22 cellular contexts compared by ENCODE assay signal in genomic region chr1:2178875-2179274, GRCh38. TPM values are rescaled to one million over a fixed set of nuclear protein-coding genes. Genes with fewer than 3 reads are reported as not detected.
DNase-seq lines count a peak whose midpoint lies in the region; ATAC-seq, FAIRE-seq and TF ChIP-seq lines count a peak whose summit lies in the region.
"Had no signal": no experiment of that assay in that cellular context is flagged by ENCODE, and none has a peak within 500 bp of the region (broad histone marks: within the 10 kb centered on the region; RNA-seq: fewer than 3 reads in every experiment).

No MANE protein-coding gene starts in this region.

- POLR2A ChIA-PET in HepG2 (lab: Yijun Ruan, JAX): no interaction called here
- POLR2A ChIA-PET in PC-3 (lab: Charles Lee; ENCODE audit: unreplicated experiment): no interaction called here
- POLR2A ChIA-PET in MCF 10A (lab: Yijun Ruan, JAX): no interaction called here

- peaks cover 5% of the 10 kb centered on the region for H3K4me1 Mint-ChIP-seq in chondrocyte (ENCODE audit: low read depth)
- H3K4me1 Mint-ChIP-seq in MCF 10A (ENCODE audit: insufficient read depth, unreplicated experiment): no peaks in the 10 kb centered on the region

- no peaks in the 10 kb centered on the region for H3K9me2 ChIP-seq in PC-3 (replicated peaks; ENCODE audit: low read length)

- no peaks in the 10 kb centered on the region; the same call in 1 of the 2 replicates for H4K20me1 ChIP-seq in HepG2 (ENCODE audit: insufficient read depth, low read length)
- H4K20me1 ChIP-seq in PC-3 (ENCODE audit: low read length): no peaks in the 10 kb centered on the region

- TF ChIP-seq CTCF in HepG2 (CRISPR knock-in tag; IDR thresholded peaks at IDR 0.05) (no peak), right lobe of liver (IDR thresholded peaks at IDR 0.05) (no peak), PC-3 (conservative IDR thresholded peaks at IDR 0.05; ENCODE audit: low read depth, low read length) (no peak), chondrocyte (IDR thresholded peaks at IDR 0.05) (no peak), MCF 10A (IDR thresholded peaks at IDR 0.05; ENCODE audit: unreplicated experiment) (no peak), adrenal gland (IDR thresholded peaks at IDR 0.05) (no peak)

- 98% methylated on average over 9 of the region's 16 CpGs for WGBS in HepG2 (ENCODE audit: low lambda C conversion rate)
- 80% methylated on average over 1 of the region's 16 CpGs for WGBS in right lobe of liver (ENCODE audit: insufficient coverage, low coverage, low lambda C conversion rate, missing lambda C conversion rate)
- 91 to 96% (median 92%) methylated on average over 4 to 16 of the region's 16 CpGs; no CpG with 5 or more reads in 1 of the 4 donors for WGBS in adrenal gland, 4 donors

- no peaks in the 10 kb centered on the region for H3K79me2 ChIP-seq in HepG2 (ENCODE audit: insufficient read depth, low read length)
- H3K79me2 ChIP-seq in PC-3 (ENCODE audit: low read length): no peaks in the 10 kb centered on the region

- TF ChIP-seq POLR2A in HepG2 (IDR thresholded peaks at IDR 0.05; ENCODE audit: insufficient read depth in 1 of 2, low read depth in 2 of 2, low read length in 2 of 2) (no peak), right lobe of liver (IDR thresholded peaks at IDR 0.05) (no peak), adrenal gland (IDR thresholded peaks at IDR 0.05) (no peak)

- H3K4me2 ChIP-seq in HepG2 (ENCODE audit: low read depth, low read length) (no peak overlapping the region), PC-3 (ENCODE audit: low read length) (no peak overlapping the region)
- H3K4me2 ChIP-seq: A549; BLaER1 treated with 17β-estradiol and CSF1 and Interleukin-3, amounts not matched to agents 10 nM and 100 nM had no signal

- TF ChIP-seq EP300 in HepG2 (IDR thresholded peaks at IDR 0.05; ENCODE audit: low read depth in 2 of 2, low read length in 2 of 2) (no peak), HepG2 (CRISPR knock-in tag; IDR thresholded peaks at IDR 0.05; ENCODE audit: borderline replicate concordance) (no peak)

- H3K4me3 Mint-ChIP-seq in chondrocyte (ENCODE audit: unreplicated experiment): no peak overlapping the region
- no peak overlapping the region for H3K4me3 Mint-ChIP-seq in MCF 10A (ENCODE audit: unreplicated experiment)
- H3K4me3 Mint-ChIP-seq: CD14-positive monocyte; CD4-positive, alpha-beta T cell; CD8-positive, alpha-beta memory T cell had no signal

- CTCF ChIA-PET in HepG2 (lab: Yijun Ruan, JAX; ENCODE audit: low intra/inter-chr PET ratio, low total read pairs): no interaction called here
- CTCF ChIA-PET in PC-3 (lab: Charles Lee): no interaction called here
- CTCF ChIA-PET in MCF 10A (lab: Yijun Ruan, JAX): interaction anchor here (1.5 kb wide), 1 partner anchor 39 kb away, joined by 3 read pairs; no protein-coding TSS in a partner anchor

- H3K9me3 Mint-ChIP-seq in chondrocyte (ENCODE audit: low read depth) (no peaks in the 10 kb centered on the region), MCF 10A (ENCODE audit: unreplicated experiment) (no peaks in the 10 kb centered on the region)
- H3K9me3 Mint-ChIP-seq: CD4-positive, alpha-beta T cell; CD8-positive, alpha-beta memory T cell had no signal

- intact Hi-C loops in HepG2 (cut with micrococcal nuclease; ENCODE audit: unreplicated experiment) (no loop called here), right lobe of liver (cut with DNase I) (no loop called here), PC-3 (cut with micrococcal nuclease) (no loop called here), MCF 10A (cut with micrococcal nuclease) (no loop called here), adrenal gland (cut with DNase I) (no loop called here)

- H3F3A ChIP-seq in PC-3 (ENCODE audit: low read length, unreplicated experiment): no peaks in the 10 kb centered on the region

- ATAC-seq in HepG2 (no peak), right lobe of liver (no peak), PC-3 (no peak)
- ATAC-seq: A549 had no signal

- H3K27ac Mint-ChIP-seq in chondrocyte (ENCODE audit: unreplicated experiment) (no peak overlapping the region), MCF 10A (ENCODE audit: low read depth, unreplicated experiment) (no peak overlapping the region)
- H3K27ac Mint-ChIP-seq: CD4-positive, alpha-beta T cell had no signal

- no peak for TF ChIP-seq RAD21 in HepG2 (CRISPR knock-in tag; IDR thresholded peaks at IDR 0.05)

- H3K9ac ChIP-seq in HepG2 (ENCODE audit: insufficient read depth, low read depth, low read length): no peak overlapping the region
- no peak overlapping the region for H3K9ac ChIP-seq in PC-3 (ENCODE audit: low read length)

- H3K27me3 Mint-ChIP-seq in chondrocyte (ENCODE audit: low read depth): no peaks in the 10 kb centered on the region
- H3K27me3 Mint-ChIP-seq in MCF 10A (ENCODE audit: insufficient read depth, unreplicated experiment): no peaks in the 10 kb centered on the region
- H3K27me3 Mint-ChIP-seq: CD4-positive, alpha-beta T cell; CD8-positive, alpha-beta memory T cell had no signal

- in situ Hi-C loops in HepG2 (cut with HindIII; ENCODE audit: extremely low pct_ligation_motif_present, low pct_unique_long_range_greater_than_20kb): loop anchor here (25.0 kb wide), 1 partner anchor 333 kb away; no protein-coding TSS in a partner anchor

- H3K36me3 ChIP-seq in HepG2 (replicated peaks in 1 of 2; ENCODE audit: control insufficient read depth in 1 of 2, insufficient read depth in 2 of 2, low read length in 2 of 2): peaks cover 24 to 46% of the 10 kb centered on the region in 2 experiments
- no peaks in the 10 kb centered on the region for H3K36me3 ChIP-seq in right lobe of liver
- H3K36me3 ChIP-seq in PC-3 (ENCODE audit: low read depth, low read length): no peaks in the 10 kb centered on the region
- H3K36me3 ChIP-seq in adrenal gland (replicated peaks in 1 of 2): no peaks in the 10 kb centered on the region
- H3K36me3 ChIP-seq: BE2C had no signal

- no peak for FAIRE-seq in HepG2 (lab: Jason Lieb, UNC)
- FAIRE-seq: A549, GM12891, GM18507, H1 had no signal

- no peak for DNase-seq in HepG2 (ENCODE audit: low spot score)
- no peak for DNase-seq in right lobe of liver
- no peak for DNase-seq in PC-3
- peak; percentile 90 for DNase-seq in chondrocyte (ENCODE audit: low spot score)
- no peak for DNase-seq in MCF 10A (ENCODE audit: unreplicated experiment)
- DNase-seq in adrenal gland: no peak
- DNase-seq: 8988T; ACHN; AML-193; CD4-positive, alpha-beta T cell; CD8-positive, alpha-beta memory T cell; DMS53; DMS79 treated with DMSO at 0.1 percent for 48 hours; GF-D8; HCEC 1CT had no signal

- no peaks in the 10 kb centered on the region for H3K9me3 ChIP-seq in HepG2 (ENCODE audit: low read length)
- H3K9me3 ChIP-seq in right lobe of liver: no peaks in the 10 kb centered on the region
- no peaks in the 10 kb centered on the region for H3K9me3 ChIP-seq in PC-3 (ENCODE audit: low read length)
- no peaks in the 10 kb centered on the region for H3K9me3 ChIP-seq in adrenal gland (replicated peaks in 1 of 3)
- H3K9me3 ChIP-seq: A549; BE2C; BLaER1 treated with 17β-estradiol and CSF1 and Interleukin-3, amounts not matched to agents 10 nM and 100 nM had no signal

- H3K4me3 ChIP-seq in HepG2 (replicated peaks in 1 of 3; ENCODE audit: insufficient read depth in 1 of 3, low read depth in 2 of 3, low read length in 3 of 3): no peak overlapping the region
- H3K4me3 ChIP-seq in right lobe of liver: no peak overlapping the region
- no peak overlapping the region for H3K4me3 ChIP-seq in PC-3 (ENCODE audit: low read length)
- H3K4me3 ChIP-seq in adrenal gland: no peak overlapping the region
- H3K4me3 ChIP-seq: A549; BLaER1 treated with 17β-estradiol and CSF1 and Interleukin-3, amounts not matched to agents 10 nM and 100 nM had no signal

- H3K4me1 ChIP-seq in HepG2 (ENCODE audit: insufficient read depth, low read length) (no peaks in the 10 kb centered on the region), right lobe of liver (no peaks in the 10 kb centered on the region), PC-3 (ENCODE audit: insufficient read depth, low read length) (peaks cover 12% of the 10 kb centered on the region), adrenal gland (replicated peaks in 1 of 2) (no peaks in the 10 kb centered on the region)
- H3K4me1 ChIP-seq: A549, BE2C had no signal

- no peaks in the 10 kb centered on the region for H3K27me3 ChIP-seq in HepG2 (ENCODE audit: control insufficient read depth in 1 of 2, insufficient read depth in 2 of 2, low read length in 2 of 2)
- H3K27me3 ChIP-seq in right lobe of liver: no peaks in the 10 kb centered on the region
- H3K27me3 ChIP-seq in PC-3 (ENCODE audit: low read length): no peaks in the 10 kb centered on the region
- no peaks in the 10 kb centered on the region for H3K27me3 ChIP-seq in adrenal gland
- H3K27me3 ChIP-seq: BE2C; BLaER1 treated with 17β-estradiol and CSF1 and Interleukin-3, amounts not matched to agents 10 nM and 100 nM had no signal

- no TSS peak for BruUV-seq in HepG2 (replicated peaks; lab: Mats Ljungman, UMichigan)
- no TSS peak for BruUV-seq in PC-3 (replicated peaks; lab: Mats Ljungman, UMichigan)
- no TSS peak for BruUV-seq in MCF 10A (replicated peaks; lab: Mats Ljungman, UMichigan)

- H3K36me3 Mint-ChIP-seq in chondrocyte (ENCODE audit: low read depth): peaks cover 2% of the 10 kb centered on the region
- H3K36me3 Mint-ChIP-seq in MCF 10A (ENCODE audit: insufficient read depth, unreplicated experiment): no peaks in the 10 kb centered on the region

- H3K27ac ChIP-seq in HepG2 (ENCODE audit: extremely low read length, insufficient read depth, low read length): no peak overlapping the region
- H3K27ac ChIP-seq in right lobe of liver: no peak overlapping the region
- peak overlapping the region; percentile 80; the same call in 1 of the 2 replicates for H3K27ac ChIP-seq in PC-3 (ENCODE audit: low read length)
- no peak overlapping the region for H3K27ac ChIP-seq in adrenal gland
- H3K27ac ChIP-seq: A549; BLaER1 treated with 17β-estradiol and CSF1 and Interleukin-3, amounts not matched to agents 10 nM and 100 nM had no signal

- no peak overlapping the region for H2AFZ ChIP-seq in HepG2 (ENCODE audit: low read length)
- no peak overlapping the region for H2AFZ ChIP-seq in PC-3 (ENCODE audit: low read length)

RNA-seq across cellular contexts. Expression of gene FAAP20, which starts 15.7 kb away (rescaled TPM):
- total RNA-seq in HepG2 (2016; rRNA removed; fragmentation: Illumina TruSeq; extraction: Trizol) (10.4 and 10.8 TPM in 2 replicates), right lobe of liver (10 to 100 TPM; 18.9 to 26.0 (median 24.4) TPM), PC-3 (2014; rRNA removed) (114 and 148 TPM in 2 replicates), chondrocyte (48.4 to 76.1 TPM (median 69.2 TPM) in 3 replicates), MCF 10A (2022) (75.9 and 88.8 TPM in 2 replicates), adrenal gland (100 to 1,000 TPM in 1 of 8 donors, 10 to 100 TPM in 7; 26.4 to 106 (median 62.0) TPM)
- total RNA-seq in HepG2 (2016; cell fraction: cytosol; rRNA removed; fragmentation: Illumina TruSeq; extraction: Trizol; ENCODE audit: low read depth): 25.8 and 31.3 TPM in 2 replicates
- total RNA-seq in HepG2 (2016; cell fraction: insoluble cytoplasmic fraction; rRNA removed; fragmentation: Illumina TruSeq; extraction: Trizol): 9.1 and 10.5 TPM in 2 replicates
- total RNA-seq in HepG2 (2016; cell fraction: membrane; rRNA removed; fragmentation: Illumina TruSeq; extraction: Trizol): 30.5 and 36.7 TPM in 2 replicates
- 7.4 and 9.0 TPM in 2 replicates for total RNA-seq in HepG2 (2016; cell fraction: nucleus; rRNA removed; fragmentation: Illumina TruSeq; extraction: Trizol)
- polyA plus RNA-seq in HepG2 (2011; rRNA removed) (9.6 and 14.4 TPM in 2 replicates), adrenal gland (100 to 1,000 TPM in 2 of 3 donors, 1 to 10 TPM in 1; 2.7 to 185 (median 160) TPM)
- polyA plus RNA-seq in HepG2 (2011; cell fraction: cytosol; rRNA removed): 8.7 and 21.7 TPM in 2 replicates
- polyA plus RNA-seq in HepG2 (2011; cell fraction: nucleus; rRNA removed): 37.4 and 44.6 TPM in 2 replicates
- polyA plus RNA-seq in HepG2 (2012): 24.2 and 24.5 TPM in 2 replicates
- 237 and 239 TPM in 2 replicates for polyA plus RNA-seq in HepG2 (2016; cell fraction: cytosol; fragmentation: Illumina TruSeq; extraction: Trizol; ENCODE audit: low read depth)
- polyA plus RNA-seq in HepG2 (2016; cell fraction: insoluble cytoplasmic fraction; fragmentation: Illumina TruSeq; extraction: Trizol; ENCODE audit: low read depth): 38.7 and 46.2 TPM in 2 replicates
- 156 and 163 TPM in 2 replicates for polyA plus RNA-seq in HepG2 (2016; cell fraction: membrane; fragmentation: Illumina TruSeq; extraction: Trizol; ENCODE audit: low read depth)
- polyA plus RNA-seq in HepG2 (2016; cell fraction: nucleus; fragmentation: Illumina TruSeq; extraction: Trizol; ENCODE audit: insufficient read depth, low read depth): 44.5 and 50.9 TPM in 2 replicates
- 3.5 and 6.2 TPM in 2 replicates for polyA minus RNA-seq in HepG2 (2011; rRNA and poly(A)+ RNA removed; ENCODE audit: low replicate concordance)
- polyA minus RNA-seq in HepG2 (2011; cell fraction: cytosol; rRNA and poly(A)+ RNA removed): 5.6 and 7.3 TPM in 2 replicates
- polyA minus RNA-seq in HepG2 (2011; cell fraction: nucleus; rRNA and poly(A)+ RNA removed): 6.3 and 6.6 TPM in 2 replicates

RNA-seq across cellular contexts. Expression of gene SKI, which starts 49.2 kb away (rescaled TPM):
- total RNA-seq in HepG2 (2016; rRNA removed; fragmentation: Illumina TruSeq; extraction: Trizol): 6.9 and 9.6 TPM in 2 replicates
- 3.4 and 6.3 TPM in 2 replicates for total RNA-seq in HepG2 (2016; cell fraction: cytosol; rRNA removed; fragmentation: Illumina TruSeq; extraction: Trizol; ENCODE audit: low read depth)
- total RNA-seq in HepG2 (2016; cell fraction: insoluble cytoplasmic fraction; rRNA removed; fragmentation: Illumina TruSeq; extraction: Trizol): 7.7 and 7.9 TPM in 2 replicates
- total RNA-seq in HepG2 (2016; cell fraction: membrane; rRNA removed; fragmentation: Illumina TruSeq; extraction: Trizol): 4.6 and 5.7 TPM in 2 replicates
- 10.6 and 12.2 TPM in 2 replicates for total RNA-seq in HepG2 (2016; cell fraction: nucleus; rRNA removed; fragmentation: Illumina TruSeq; extraction: Trizol)
- 4.7 and 5.9 TPM in 2 replicates for polyA plus RNA-seq in HepG2 (2011; rRNA removed)
- polyA plus RNA-seq in HepG2 (2011; cell fraction: cytosol; rRNA removed): 3.8 and 4.2 TPM in 2 replicates
- polyA plus RNA-seq in HepG2 (2011; cell fraction: nucleus; rRNA removed): 20.3 and 21.2 TPM in 2 replicates
- polyA plus RNA-seq in HepG2 (2012): 10.1 and 12.3 TPM in 2 replicates
- polyA plus RNA-seq in HepG2 (2016; cell fraction: cytosol; fragmentation: Illumina TruSeq; extraction: Trizol; ENCODE audit: low read depth): 0.60 and 0.83 TPM in 2 replicates
- 16.7 and 23.3 TPM in 2 replicates for polyA plus RNA-seq in HepG2 (2016; cell fraction: insoluble cytoplasmic fraction; fragmentation: Illumina TruSeq; extraction: Trizol; ENCODE audit: low read depth)
- polyA plus RNA-seq in HepG2 (2016; cell fraction: membrane; fragmentation: Illumina TruSeq; extraction: Trizol; ENCODE audit: low read depth): 3.7 and 4.4 TPM in 2 replicates
- polyA plus RNA-seq in HepG2 (2016; cell fraction: nucleus; fragmentation: Illumina TruSeq; extraction: Trizol; ENCODE audit: insufficient read depth, low read depth): 33.8 and 34.3 TPM in 2 replicates
- polyA minus RNA-seq in HepG2 (2011; rRNA and poly(A)+ RNA removed; ENCODE audit: low replicate concordance): 4.4 and 14.7 TPM in 2 replicates
- polyA minus RNA-seq in HepG2 (2011; cell fraction: cytosol; rRNA and poly(A)+ RNA removed): 16.7 and 22.2 TPM in 2 replicates
- 10.9 and 12.1 TPM in 2 replicates for polyA minus RNA-seq in HepG2 (2011; cell fraction: nucleus; rRNA and poly(A)+ RNA removed)
- 10 to 100 TPM; 23.7 to 84.8 (median 31.4) TPM for total RNA-seq in right lobe of liver
- total RNA-seq in PC-3 (2014; rRNA removed): 28.3 and 61.7 TPM in 2 replicates
- 112 to 135 TPM (median 116 TPM) in 3 replicates for total RNA-seq in chondrocyte
- total RNA-seq in MCF 10A (2022): 42.7 and 53.7 TPM in 2 replicates
- 10 to 100 TPM; 30.6 to 53.6 (median 43.7) TPM for total RNA-seq in adrenal gland
- 10 to 100 TPM in 2 of 3 donors, 1 to 10 TPM in 1; 9.4 to 21.2 (median 10.8) TPM for polyA plus RNA-seq in adrenal gland
